ENCODE assay signal across 8 cellular contexts in genomic region chr4:74038161-74039064, GRCh38. TPM values are rescaled to one million over a fixed set of nuclear protein-coding genes. Genes with fewer than 3 reads are reported as not detected.
DNase-seq lines count a peak whose midpoint lies in the region; ATAC-seq and TF ChIP-seq lines count a peak whose summit lies in the region.

TSS of gene CXCL3 (minus strand) at chr4:74038689. CDS start at chr4:74038611, 78 bp downstream.

- H3K9ac ChIP-seq in iPS-15b (ENCODE audit: low read depth, low read length): peak within 1 kb of the TSS; percentile 26

- peak within 1 kb of the TSS; percentile 89 for H3K4me2 ChIP-seq in PC-9

- H3K4me1 Mint-ChIP-seq in MCF 10A (ENCODE audit: insufficient read depth, unreplicated experiment): peaks cover 37% of the 10 kb centered on the region

- CTCF ChIA-PET in PC-9 (lab: Charles Lee) (interaction anchor here (0.6 to 1.1 kb wide), 4 partner anchors 14 to 259 kb away, joined by 3 read pairs; no protein-coding TSS in a partner anchor), MCF 10A (lab: Yijun Ruan, JAX) (interaction anchor here (0.5 to 3.5 kb wide), 40 partner anchors 9 to 767 kb away, joined by 3 to 38 read pairs (median 3); partner anchors contain the start of genes CXCL1 and CXCL2)

- no peaks in the 10 kb centered on the region for H4K20me1 ChIP-seq in PC-9 (ENCODE audit: insufficient read depth)

- H3K9me2 ChIP-seq in PC-9 (ENCODE audit: insufficient read depth): no peaks in the 10 kb centered on the region

- no peaks in the 10 kb centered on the region for H3K9me3 Mint-ChIP-seq in MCF 10A (ENCODE audit: unreplicated experiment)

- intact Hi-C loops in PC-9 (cut with micrococcal nuclease; ENCODE audit: unreplicated experiment) (loop anchor here (5.0 to 10.0 kb wide), 2 partner anchors 116 to 374 kb away; no protein-coding TSS in a partner anchor), MCF 10A (cut with micrococcal nuclease) (loop anchor here (1.0 to 5.0 kb wide), 7 partner anchors 18 to 376 kb away; partner anchors contain the start of genes CXCL2 and MTHFD2L)

- H3K36me3 Mint-ChIP-seq in MCF 10A (ENCODE audit: insufficient read depth, unreplicated experiment): no peaks in the 10 kb centered on the region

- peak within 1 kb of the TSS; percentile 81 for H3K27ac Mint-ChIP-seq in MCF 10A (ENCODE audit: low read depth, unreplicated experiment)

- H3K4me3 Mint-ChIP-seq in MCF 10A (ENCODE audit: unreplicated experiment): peak within 1 kb of the TSS; percentile 86

- BruUV-seq in PC-9 (replicated peaks; lab: Mats Ljungman, UMichigan) (TSS peak; percentile 36), MCF 10A (replicated peaks; lab: Mats Ljungman, UMichigan) (no TSS peak)

- H3K9me3 ChIP-seq in PC-9 (ENCODE audit: insufficient read depth, low read depth) (no peaks in the 10 kb centered on the region), iPS-15b (ENCODE audit: control insufficient read depth, insufficient read depth, low read length) (no peaks in the 10 kb centered on the region)

- no peaks in the 10 kb centered on the region for H3F3A ChIP-seq in PC-9 (ENCODE audit: insufficient read depth, low read depth)

- H3K4me3 ChIP-seq in PC-9 (peak within 1 kb of the TSS; percentile 79), iPS-15b (ENCODE audit: low read depth, low read length) (peak within 1 kb of the TSS; percentile 78)

- POLR2A ChIA-PET in PC-9 (lab: Charles Lee; ENCODE audit: unreplicated experiment): interaction anchor here (0.7 kb wide), 1 partner anchor 375 kb away, joined by 3 read pairs; no protein-coding TSS in a partner anchor
- POLR2A ChIA-PET in MCF 10A (lab: Yijun Ruan, JAX): interaction anchor here (0.5 to 2.5 kb wide), 23 partner anchors 13 to 1476 kb away, joined by 3 to 28 read pairs (median 4); partner anchors contain the start of genes CXCL1, CXCL2, RCHY1 and THAP6

- no peak within 1 kb of the TSS for H3K27ac ChIP-seq in PC-9

- H3K36me3 ChIP-seq in PC-9 (ENCODE audit: low read depth) (no peaks in the 10 kb centered on the region), iPS-15b (ENCODE audit: control insufficient read depth, insufficient read depth, low read length) (no peaks in the 10 kb centered on the region)

- H3K79me2 ChIP-seq in PC-9 (ENCODE audit: low read depth): no peaks in the 10 kb centered on the region

- peak; percentile 4 for DNase-seq in stimulated activated CD4-positive, alpha-beta T cell treated with anti-CD3 and anti-CD28 coated beads, Interleukin-4, amount 100 ng/mL, for 1 hour
- no peak for DNase-seq in stimulated activated CD4-positive, alpha-beta T cell treated with anti-CD3 and anti-CD28 coated beads, Interleukin-4, amount 100 ng/mL, for 4 hours
- DNase-seq in PC-9 (peak in 1 of 2 experiments; percentile 44), MCF 10A (ENCODE audit: unreplicated experiment) (peak; percentile 64), renal cortical epithelial cell (ENCODE audit: low read depth) (peak; percentile 61), NCI-H226 (no peak)

- H3K27me3 ChIP-seq in PC-9 (ENCODE audit: insufficient read depth, low read depth): no peaks in the 10 kb centered on the region
- H3K27me3 ChIP-seq in iPS-15b (ENCODE audit: control insufficient read depth, insufficient read depth, low read length): peaks cover 10% of the 10 kb centered on the region

- H3K4me1 ChIP-seq in PC-9 (replicated peaks; ENCODE audit: insufficient read depth) (peaks cover 6% of the 10 kb centered on the region; the same call in 1 of the 2 replicates), iPS-15b (ENCODE audit: control insufficient read depth, insufficient read depth, low read length) (no peaks in the 10 kb centered on the region)

- H3K27me3 Mint-ChIP-seq in MCF 10A (ENCODE audit: insufficient read depth, unreplicated experiment): no peaks in the 10 kb centered on the region

- peak; percentile 45 for ATAC-seq in HG02623 (IDR thresholded peaks at IDR 0.05; ENCODE audit: unreplicated experiment)

- peak within 1 kb of the TSS; percentile 97 for H2AFZ ChIP-seq in PC-9

- TF ChIP-seq CTCF in PC-9 (conservative IDR thresholded peaks at IDR 0.05) (peak; percentile 50; the same call in 1 of the 2 replicates), MCF 10A (IDR thresholded peaks at IDR 0.05; ENCODE audit: unreplicated experiment) (peak; percentile 40)

RNA-seq across cellular contexts. Expression of gene CXCL3, which starts in this region (rescaled TPM):
- total RNA-seq in PC-9 (2021) (not detected in 2 replicates), MCF 10A (2022) (9.2 and 9.8 TPM in 2 replicates), renal cortical epithelial cell (5.0 and 17.7 TPM in 2 replicates)

Comparison
In these comparisons a context has a peak if more than half of its experiments do, and no peak if none do; other contexts are left out.
1. DNase-seq: peak in stimulated activated CD4-positive, alpha-beta T cell treated with anti-CD3 and anti-CD28 coated beads, Interleukin-4, amount 100 ng/mL, for 1 hour (single experiment), MCF 10A (single experiment) and renal cortical epithelial cell (single experiment); none in stimulated activated CD4-positive, alpha-beta T cell treated with anti-CD3 and anti-CD28 coated beads, Interleukin-4, amount 100 ng/mL, for 4 hours (0 of 2) and NCI-H226 (single experiment).